24 cellular contexts compared by ENCODE assay signal in genomic region chrX:71607488-71607887, GRCh38. TPM values are rescaled to one million over a fixed set of nuclear protein-coding genes. Genes with fewer than 3 reads are reported as not detected.
DNase-seq lines count a peak whose midpoint lies in the region; ATAC-seq, FAIRE-seq and TF ChIP-seq lines count a peak whose summit lies in the region.
"Had no signal": no experiment of that assay in that cellular context is flagged by ENCODE, and none has a peak within 500 bp of the region (broad histone marks: within the 10 kb centered on the region; RNA-seq: fewer than 3 reads in every experiment).

No MANE protein-coding gene starts in this region.

- no peak overlapping the region for H2BK15ac ChIP-seq in H9 (ENCODE audit: low read depth, low read length)

- no peak overlapping the region for H4K8ac ChIP-seq in H9 (replicated peaks; ENCODE audit: insufficient read length, low read depth, low read length)

- POLR2A ChIA-PET in activated B cell treated with CpG ODN at 0.5 μM for 24 hours (lab: Charles Lee): no interaction called here

- H3K9ac ChIP-seq in H9 (ENCODE audit: extremely low read depth, insufficient read length, low read length): no peak overlapping the region

- no peak overlapping the region for H3K4me2 ChIP-seq in H9 (ENCODE audit: insufficient read depth, insufficient read length, low read length)

- H3K27ac ChIP-seq in H9 (ENCODE audit: insufficient read length, low read depth, low read length): no peak overlapping the region
- H3K27ac ChIP-seq: neutrophil, stomach, upper lobe of left lung, WERI-Rb-1 had no signal

- peaks cover 40% of the 10 kb centered on the region for H3K36me3 Mint-ChIP-seq in activated naive CD4-positive, alpha-beta T cell treated with anti-CD3 and anti-CD28 coated beads, Interleukin-2, amount 50 U/mL, for 24 hours
- H3K36me3 Mint-ChIP-seq in activated B cell treated with CpG ODN at 0.5 μM for 24 hours (ENCODE audit: low read depth) (peaks cover 80% of the 10 kb centered on the region), H9 (ENCODE audit: insufficient read depth in 1 of 3, low read depth in 3 of 3) (peaks cover 24 to 52% (median 51%) of the 10 kb centered on the region in 3 experiments)
- H3K36me3 Mint-ChIP-seq in effector memory CD8-positive, alpha-beta T cell (ENCODE audit: insufficient read depth): peaks cover 42% of the 10 kb centered on the region
- peaks cover 74% of the 10 kb centered on the region for H3K36me3 Mint-ChIP-seq in stimulated activated memory B cell treated with anti-CD40 and anti-IgM and Interleukin-4, amounts not matched to agents 10 μg/mL and 1 μg/mL and 100 μg/mL, for 72 hours

- no peaks in the 10 kb centered on the region for H3K79me2 ChIP-seq in H9 (ENCODE audit: insufficient read depth, low read length)

- H4K20me1 ChIP-seq in H9 (ENCODE audit: control insufficient read depth, insufficient read depth, insufficient read length): no peaks in the 10 kb centered on the region

- peaks cover 82% of the 10 kb centered on the region for H3K9me3 ChIP-seq in H9 (ENCODE audit: control insufficient read depth, low read depth, low read length)
- H3K9me3 ChIP-seq: Caco-2, MG63, neutrophil had no signal

- CTCF ChIA-PET in activated B cell treated with CpG ODN at 0.5 μM for 24 hours (lab: Charles Lee): interaction anchor here (0.6 kb wide), 1 partner anchor 118 kb away, joined by 3 read pairs; no protein-coding TSS in a partner anchor

- no peak for DNase-seq in activated naive CD4-positive, alpha-beta T cell (lab: John Stamatoyannopoulos, UW)
- no peak for DNase-seq in activated B cell treated with CpG ODN at 0.5 μM for 24 hours
- DNase-seq in effector memory CD8-positive, alpha-beta T cell: no peak
- no peak for DNase-seq in urothelium cell line (ENCODE audit: low spot score)
- no peak for DNase-seq in H9
- DNase-seq: activated CD8-positive, alpha-beta memory T cell treated with anti-CD3 and anti-CD28 coated beads, Interleukin-2, amount 50 U/mL, for 48 hours; Caco-2; left colon; MG63; midbrain; NCI-H1694 treated with DMSO at 0.1 percent for 48 hours; NCI-H226; NK-92 treated with Interleukin-12 subunit alpha and Interleukin-12 subunit beta, amount 100 ng/mL, for 24 hours; retina; stomach; upper lobe of left lung; WERI-Rb-1 had no signal

- H3K4me1 Mint-ChIP-seq in activated naive CD4-positive, alpha-beta T cell treated with anti-CD3 and anti-CD28 coated beads, Interleukin-2, amount 50 U/mL, for 24 hours: peaks cover 50% of the 10 kb centered on the region
- H3K4me1 Mint-ChIP-seq in activated B cell treated with CpG ODN at 0.5 μM for 24 hours (peaks cover 29% of the 10 kb centered on the region), H9 (no peaks in the 10 kb centered on the region)
- peaks cover 37 to 38% of the 10 kb centered on the region in 2 donors for H3K4me1 Mint-ChIP-seq in effector memory CD8-positive, alpha-beta T cell (ENCODE audit: low read depth in 2 of 2)
- H3K4me1 Mint-ChIP-seq in stimulated activated memory B cell treated with anti-CD40 and anti-IgM and Interleukin-4, amounts not matched to agents 10 μg/mL and 1 μg/mL and 100 μg/mL, for 72 hours: peaks cover 23% of the 10 kb centered on the region

- H3K23me2 ChIP-seq in H9 (ENCODE audit: insufficient read length, low read depth, low read length, poor library complexity, severe bottlenecking): no peaks in the 10 kb centered on the region

- H3K27ac Mint-ChIP-seq in activated naive CD4-positive, alpha-beta T cell treated with anti-CD3 and anti-CD28 coated beads, Interleukin-2, amount 50 U/mL, for 24 hours: peak overlapping the region; percentile 88
- H3K27ac Mint-ChIP-seq in activated B cell treated with CpG ODN at 0.5 μM for 24 hours (peak overlapping the region; percentile 30), H9 (no peak overlapping the region; a peak in 1 of 7 replicates)
- H3K27ac Mint-ChIP-seq in effector memory CD8-positive, alpha-beta T cell: peak overlapping the region; percentile 89 to 96
- peak overlapping the region; percentile 74 for H3K27ac Mint-ChIP-seq in stimulated activated memory B cell treated with anti-CD40 and anti-IgM and Interleukin-4, amounts not matched to agents 10 μg/mL and 1 μg/mL and 100 μg/mL, for 72 hours

- no peak overlapping the region for H2BK20ac ChIP-seq in H9 (ENCODE audit: low read depth, low read length, poor library complexity, severe bottlenecking)

- H4K91ac ChIP-seq in H9 (ENCODE audit: insufficient read length, low read depth, low read length): no peak overlapping the region

- H2BK12ac ChIP-seq in H9 (ENCODE audit: insufficient read length, low read depth, low read length): no peak overlapping the region

- no peak overlapping the region for H3K23ac ChIP-seq in H9 (ENCODE audit: insufficient read length, low read depth, low read length)

- H3K27me3 Mint-ChIP-seq in activated naive CD4-positive, alpha-beta T cell treated with anti-CD3 and anti-CD28 coated beads, Interleukin-2, amount 50 U/mL, for 24 hours: no peaks in the 10 kb centered on the region
- no peaks in the 10 kb centered on the region for H3K27me3 Mint-ChIP-seq in activated B cell treated with CpG ODN at 0.5 μM for 24 hours
- H3K27me3 Mint-ChIP-seq in effector memory CD8-positive, alpha-beta T cell: no peaks in the 10 kb centered on the region
- H3K27me3 Mint-ChIP-seq in stimulated activated memory B cell treated with anti-CD40 and anti-IgM and Interleukin-4, amounts not matched to agents 10 μg/mL and 1 μg/mL and 100 μg/mL, for 72 hours: no peaks in the 10 kb centered on the region
- H3K27me3 Mint-ChIP-seq in H9 (ENCODE audit: low read depth): no peaks in the 10 kb centered on the region

- H3K4ac ChIP-seq in H9 (ENCODE audit: low read depth, low read length): no peak overlapping the region

- no peaks in the 10 kb centered on the region for H3K79me1 ChIP-seq in H9 (ENCODE audit: insufficient read depth, low read depth, low read length, poor library complexity, severe bottlenecking)

- no peak for TF ChIP-seq CTCF in activated B cell treated with CpG ODN at 0.5 μM for 24 hours (IDR thresholded peaks at IDR 0.05)
- TF ChIP-seq CTCF in H9 (conservative IDR thresholded peaks at IDR 0.05): no peak

- no peak overlapping the region for H2BK120ac ChIP-seq in H9 (ENCODE audit: low read depth, low read length, poor library complexity, severe bottlenecking)

- no peak overlapping the region for H2BK5ac ChIP-seq in H9 (ENCODE audit: insufficient read length, low read length)

- no peak for ATAC-seq in activated B cell treated with CpG ODN at 0.5 μM for 24 hours (ENCODE audit: low read depth)
- ATAC-seq in effector memory CD8-positive, alpha-beta T cell (replicated peaks): no peak
- ATAC-seq in stimulated activated memory B cell treated with anti-CD40 and anti-IgM and Interleukin-4, amounts not matched to agents 10 μg/mL and 1 μg/mL and 100 μg/mL, for 72 hours: no peak
- ATAC-seq in HG03571 (IDR thresholded peaks at IDR 0.05; ENCODE audit: unreplicated experiment): no peak
- ATAC-seq: esophagus mucosa, HepG2, left colon had no signal

- no peak overlapping the region for H3K14ac ChIP-seq in H9 (ENCODE audit: insufficient read depth, low read length)

- no peaks in the 10 kb centered on the region for H3K4me1 ChIP-seq in H9 (ENCODE audit: insufficient read depth, low read length)
- H3K4me1 ChIP-seq: Caco-2, stomach, upper lobe of left lung had no signal

- H3K9me3 Mint-ChIP-seq in activated naive CD4-positive, alpha-beta T cell treated with anti-CD3 and anti-CD28 coated beads, Interleukin-2, amount 50 U/mL, for 24 hours: no peaks in the 10 kb centered on the region
- H3K9me3 Mint-ChIP-seq in activated B cell treated with CpG ODN at 0.5 μM for 24 hours (no peaks in the 10 kb centered on the region), H9 (peaks cover 64 to 76% of the 10 kb centered on the region in 2 experiments)
- no peaks in the 10 kb centered on the region for H3K9me3 Mint-ChIP-seq in effector memory CD8-positive, alpha-beta T cell
- H3K9me3 Mint-ChIP-seq in stimulated activated memory B cell treated with anti-CD40 and anti-IgM and Interleukin-4, amounts not matched to agents 10 μg/mL and 1 μg/mL and 100 μg/mL, for 72 hours: no peaks in the 10 kb centered on the region

- no peaks in the 10 kb centered on the region for H3K27me3 ChIP-seq in H9 (ENCODE audit: insufficient read depth, low read length)
- H3K27me3 ChIP-seq: MG63, neutrophil, stomach, upper lobe of left lung had no signal

- H2AK5ac ChIP-seq in H9 (ENCODE audit: insufficient read length, low read length): no peak overlapping the region

- intact Hi-C loops in activated B cell treated with CpG ODN at 0.5 μM for 24 hours (cut with micrococcal nuclease): no loop called here

- WGBS in H9 (ENCODE audit: extremely low coverage, insufficient read length, low lambda C conversion rate): no CpG with 5 or more reads among the region's 2 CpGs

- H3K4me3 Mint-ChIP-seq in activated naive CD4-positive, alpha-beta T cell treated with anti-CD3 and anti-CD28 coated beads, Interleukin-2, amount 50 U/mL, for 24 hours: peak overlapping the region; percentile 42
- H3K4me3 Mint-ChIP-seq in activated B cell treated with CpG ODN at 0.5 μM for 24 hours: no peak overlapping the region
- H3K4me3 Mint-ChIP-seq in effector memory CD8-positive, alpha-beta T cell: peak overlapping the region; percentile 57 to 70
- no peak overlapping the region for H3K4me3 Mint-ChIP-seq in stimulated activated memory B cell treated with anti-CD40 and anti-IgM and Interleukin-4, amounts not matched to agents 10 μg/mL and 1 μg/mL and 100 μg/mL, for 72 hours
- H3K4me3 Mint-ChIP-seq in H9: no peak overlapping the region

- no peak for FAIRE-seq in urothelium cell line (lab: Jason Lieb, UNC)
- FAIRE-seq: H1, HepG2 had no signal

- no peak overlapping the region for H3K56ac ChIP-seq in H9 (ENCODE audit: insufficient read length, low read depth, low read length)

- H3K18ac ChIP-seq in H9 (ENCODE audit: insufficient read length, low read depth, low read length): no peak overlapping the region

- H3T11ph ChIP-seq in H9 (ENCODE audit: low read length): no peak overlapping the region

- H4K5ac ChIP-seq in H9 (ENCODE audit: insufficient read length, low read depth, low read length): no peak overlapping the region

- H2AFZ ChIP-seq in H9 (ENCODE audit: low read length): no peak overlapping the region

RNA-seq across cellular contexts. Expression of gene CXCR3, which starts 10.8 kb away (rescaled TPM):
- total RNA-seq in activated B cell treated with CpG ODN at 0.5 μM for 24 hours (5.4 and 6.4 TPM in 2 replicates), H9 (2021) (not detected in 2 replicates)
- total RNA-seq: Caco-2, esophagus mucosa, H1, stomach had no signal

RNA-seq across cellular contexts. Expression of gene GCNA, which starts 29.3 kb away (rescaled TPM):
- total RNA-seq in activated B cell treated with CpG ODN at 0.5 μM for 24 hours (4.1 and 4.5 TPM in 2 replicates), H9 (2021) (0.48 and 0.96 TPM in 2 replicates)

Comparison
In these comparisons a context has a peak if more than half of its experiments do, and no peak if none do; other contexts are left out.
1. H3K27ac Mint-ChIP-seq: peak in activated naive CD4-positive, alpha-beta T cell treated with anti-CD3 and anti-CD28 coated beads, Interleukin-2, amount 50 U/mL, for 24 hours (single experiment), activated B cell treated with CpG ODN at 0.5 μM for 24 hours (single experiment), effector memory CD8-positive, alpha-beta T cell (2 of 2) and stimulated activated memory B cell treated with anti-CD40 and anti-IgM and Interleukin-4, amounts not matched to agents 10 μg/mL and 1 μg/mL and 100 μg/mL, for 72 hours (single experiment); none in H9 (0 of 3).
2. H3K4me3 Mint-ChIP-seq: peak in activated naive CD4-positive, alpha-beta T cell treated with anti-CD3 and anti-CD28 coated beads, Interleukin-2, amount 50 U/mL, for 24 hours (single experiment) and effector memory CD8-positive, alpha-beta T cell (2 of 2); none in activated B cell treated with CpG ODN at 0.5 μM for 24 hours (single experiment), stimulated activated memory B cell treated with anti-CD40 and anti-IgM and Interleukin-4, amounts not matched to agents 10 μg/mL and 1 μg/mL and 100 μg/mL, for 72 hours (single experiment) and H9 (0 of 2).